ENCODE assay signal across 1 cellular context in the genomic region with DNA sequence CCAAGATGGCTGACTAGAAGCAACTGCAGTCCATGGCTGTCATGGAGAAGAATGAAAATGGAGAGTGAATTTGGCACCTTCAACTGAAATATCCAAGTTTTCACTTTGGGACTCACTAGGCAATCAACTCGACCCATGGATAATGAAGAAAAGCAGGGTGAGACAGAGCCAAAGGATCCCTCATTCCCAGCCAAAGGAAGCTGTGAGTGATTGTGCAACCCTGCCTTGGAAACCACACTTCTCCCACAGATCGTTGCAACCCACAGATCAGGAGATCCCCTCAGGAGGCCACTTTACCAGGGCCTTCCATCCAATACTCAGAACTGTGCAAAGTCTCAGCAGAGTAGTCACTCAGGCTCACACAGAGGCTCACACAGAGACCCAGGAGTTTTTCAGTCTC.
TF ChIP-seq lines count a peak whose summit lies in the region.

No MANE protein-coding gene starts in this region.

TF ChIP-seq in K562, 482 proteins besides CTCF, POLR2A, EP300 and RAD21:
- TF ChIP-seq, protein P1, sequence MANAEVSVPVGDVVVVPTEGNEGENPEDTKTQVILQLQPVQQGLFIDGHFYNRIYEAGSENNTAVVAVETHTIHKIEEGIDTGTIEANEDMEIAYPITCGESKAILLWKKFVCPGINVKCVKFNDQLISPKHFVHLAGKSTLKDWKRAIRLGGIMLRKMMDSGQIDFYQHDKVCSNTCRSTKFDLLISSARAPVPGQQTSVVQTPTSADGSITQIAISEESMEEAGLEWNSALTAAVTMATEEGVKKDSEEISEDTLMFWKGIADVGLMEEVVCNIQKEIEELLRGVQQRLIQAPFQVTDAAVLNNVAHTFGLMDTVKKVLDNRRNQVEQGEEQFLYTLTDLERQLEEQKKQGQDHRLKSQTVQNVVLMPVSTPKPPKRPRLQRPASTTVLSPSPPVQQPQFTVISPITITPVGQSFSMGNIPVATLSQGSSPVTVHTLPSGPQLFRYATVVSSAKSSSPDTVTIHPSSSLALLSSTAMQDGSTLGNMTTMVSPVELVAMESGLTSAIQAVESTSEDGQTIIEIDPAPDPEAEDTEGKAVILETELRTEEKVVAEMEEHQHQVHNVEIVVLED (CRISPR knock-in tag; IDR thresholded peaks at IDR 0.05), result no peak
- TF ChIP-seq CEBPG (CRISPR knock-in tag; IDR thresholded peaks at IDR 0.05), result no peak
- TF ChIP-seq CEBPG (tag; conservative IDR thresholded peaks at IDR 0.05 in 1 of 2, IDR thresholded peaks at IDR 0.05 in 1 of 2), result peak in 1 of 2 experiments; percentile 22; a peak in 1 of 4 replicates
- TF ChIP-seq SNAPC5 (CRISPR knock-in tag; IDR thresholded peaks at IDR 0.05), result no peak
- peak; percentile 58 for TF ChIP-seq CEBPB (tag; IDR thresholded peaks at IDR 0.05)
- TF ChIP-seq GABPA (tag; conservative IDR thresholded peaks at IDR 0.05; ENCODE audit: low read depth), result no peak
- no peak for TF ChIP-seq XRCC3 (IDR thresholded peaks at IDR 0.05)
- no peak for TF ChIP-seq EP400 (IDR thresholded peaks at IDR 0.05)
